Comparison of ENCODE assay signal across 14 cellular contexts in the genomic region with DNA sequence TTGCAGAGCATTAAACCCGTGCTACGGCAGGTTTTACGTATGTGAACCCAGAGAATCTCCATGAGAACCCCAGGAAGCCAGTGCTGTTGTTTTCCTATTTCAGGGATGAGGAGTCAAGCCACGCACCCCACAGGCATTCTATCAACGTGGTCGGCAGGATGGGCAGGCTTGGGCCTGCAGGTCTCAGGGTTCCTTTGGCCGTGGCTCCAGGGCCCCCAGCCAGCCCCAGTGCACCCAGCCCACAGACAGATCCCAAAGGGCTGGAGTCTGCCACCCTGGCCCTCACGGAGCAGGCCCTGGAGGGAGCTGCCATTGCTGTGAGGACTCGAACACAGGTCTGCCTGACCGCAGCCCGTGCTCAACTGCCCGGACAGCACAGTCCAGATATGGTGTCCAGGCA.
DNase-seq lines count a peak whose midpoint lies in the region; ATAC-seq and TF ChIP-seq lines count a peak whose summit lies in the region.
"Had no signal": no experiment of that assay in that cellular context is flagged by ENCODE, and none has a peak within 500 bp of the region (broad histone marks: within the 10 kb centered on the region; RNA-seq: fewer than 3 reads in every experiment).

No MANE protein-coding gene starts in this region.

- H3K27me3 Mint-ChIP-seq in endodermal cell (ENCODE audit: insufficient read depth) (no peaks in the 10 kb centered on the region), osteocyte (ENCODE audit: unreplicated experiment) (no peaks in the 10 kb centered on the region), type B pancreatic cell (no peaks in the 10 kb centered on the region)
- H3K27me3 Mint-ChIP-seq in CD4-positive, alpha-beta T cell, result no peaks in the 10 kb centered on the region

- H3K36me3 Mint-ChIP-seq in endodermal cell (ENCODE audit: low read depth), result peaks cover 7% of the 10 kb centered on the region
- peaks cover 22% of the 10 kb centered on the region for H3K36me3 Mint-ChIP-seq in osteocyte (ENCODE audit: unreplicated experiment)
- no peaks in the 10 kb centered on the region for H3K36me3 Mint-ChIP-seq in type B pancreatic cell
- H3K36me3 Mint-ChIP-seq in CD4-positive, alpha-beta T cell (ENCODE audit: low read depth), result no peaks in the 10 kb centered on the region

- H3K4me1 Mint-ChIP-seq in endodermal cell (peaks cover 22% of the 10 kb centered on the region), osteocyte (ENCODE audit: unreplicated experiment) (peaks cover 66% of the 10 kb centered on the region), type B pancreatic cell (ENCODE audit: unreplicated experiment) (peaks cover 25% of the 10 kb centered on the region)
- no peaks in the 10 kb centered on the region for H3K4me1 Mint-ChIP-seq in CD4-positive, alpha-beta T cell (ENCODE audit: low read depth)

- H3K9me3 ChIP-seq in adipocyte (ENCODE audit: control insufficient read depth, low read length) (no peaks in the 10 kb centered on the region), endodermal cell (ENCODE audit: control insufficient read depth, low read length) (no peaks in the 10 kb centered on the region)
- H3K9me3 ChIP-seq in CD4-positive, alpha-beta T cell (ENCODE audit: control insufficient read depth, low read length), result no peaks in the 10 kb centered on the region
- H3K9me3 ChIP-seq: BLaER1 treated with 17β-estradiol and CSF1 and Interleukin-3, amounts not matched to agents 10 nM and 100 nM; SJCRH30 had no signal

- H3K4me3 Mint-ChIP-seq in endodermal cell (no peak overlapping the region), osteocyte (ENCODE audit: unreplicated experiment) (no peak overlapping the region), type B pancreatic cell (no peak overlapping the region)
- no peak overlapping the region for H3K4me3 Mint-ChIP-seq in CD4-positive, alpha-beta T cell

- intact Hi-C loops in CD4-positive, alpha-beta T cell (cut with DNase I, micrococcal nuclease), result no loop called here

- H3K9ac ChIP-seq in adipocyte (ENCODE audit: low read length) (peak overlapping the region; percentile 66), endodermal cell (ENCODE audit: extremely low read depth, low read length, poor library complexity, severe bottlenecking) (no peak overlapping the region)

- ATAC-seq in CD4-positive, alpha-beta T cell (ENCODE audit: poor library complexity), result no peak

- H3K27me3 ChIP-seq in adipocyte (replicated peaks; ENCODE audit: control insufficient read depth, insufficient read depth, low read length) (no peaks in the 10 kb centered on the region), endodermal cell (ENCODE audit: control insufficient read depth, insufficient read depth, low read length, poor library complexity, severe bottlenecking) (no peaks in the 10 kb centered on the region)
- no peaks in the 10 kb centered on the region for H3K27me3 ChIP-seq in CD4-positive, alpha-beta T cell (ENCODE audit: control insufficient read depth, insufficient read depth, low read length)
- H3K27me3 ChIP-seq: BLaER1 treated with 17β-estradiol and CSF1 and Interleukin-3, amounts not matched to agents 10 nM and 100 nM; hepatocyte; SJCRH30 had no signal

- H3K4me3 ChIP-seq in adipocyte (ENCODE audit: low read length) (no peak overlapping the region), endodermal cell (ENCODE audit: low read length) (no peak overlapping the region)
- H3K4me3 ChIP-seq: BLaER1 treated with 17β-estradiol and CSF1 and Interleukin-3, amounts not matched to agents 10 nM and 100 nM; hepatocyte; SJCRH30 had no signal

- CTCF ChIA-PET in CD4-positive, alpha-beta T cell (lab: Charles Lee), result no interaction called here

- H3K4me1 ChIP-seq in adipocyte (ENCODE audit: control insufficient read depth, insufficient read depth, low read length), result peaks cover 39% of the 10 kb centered on the region
- H3K4me1 ChIP-seq in endodermal cell (ENCODE audit: control insufficient read depth, insufficient read depth, low read length), result no peaks in the 10 kb centered on the region

- WGBS in endodermal cell (ENCODE audit: insufficient coverage in 1 of 2, insufficient read length in 1 of 2), 2 experiments, result 70 to 72% methylated on average over 11 to 12 of the region's 12 CpGs

- H3K27ac Mint-ChIP-seq in endodermal cell, result peak overlapping the region; percentile 58
- H3K27ac Mint-ChIP-seq in osteocyte (ENCODE audit: unreplicated experiment), result peak overlapping the region; percentile 86
- H3K27ac Mint-ChIP-seq in type B pancreatic cell, result peak overlapping the region; percentile 81
- no peak overlapping the region for H3K27ac Mint-ChIP-seq in CD4-positive, alpha-beta T cell

- H3K36me3 ChIP-seq in adipocyte (ENCODE audit: control insufficient read depth, insufficient read depth, low read length, severe bottlenecking) (peaks cover 12% of the 10 kb centered on the region), endodermal cell (ENCODE audit: control insufficient read depth, insufficient read depth, low read length) (peaks cover 4% of the 10 kb centered on the region)

- POLR2A ChIA-PET in CD4-positive, alpha-beta T cell (lab: Charles Lee), result no interaction called here

- H3K9me3 Mint-ChIP-seq in endodermal cell (no peaks in the 10 kb centered on the region), osteocyte (ENCODE audit: unreplicated experiment) (no peaks in the 10 kb centered on the region), type B pancreatic cell (no peaks in the 10 kb centered on the region)
- no peaks in the 10 kb centered on the region for H3K9me3 Mint-ChIP-seq in CD4-positive, alpha-beta T cell

- DNase-seq in adipocyte (ENCODE audit: low read depth) (no peak), endodermal cell (no peak), osteocyte (ENCODE audit: extremely low spot score, unreplicated experiment) (no peak), type B pancreatic cell (ENCODE audit: extremely low spot score, unreplicated experiment) (no peak), NCI-H226 (no peak), cortex of kidney (lab: John Stamatoyannopoulos, UW) (no peak)
- no peak for DNase-seq in CD4-positive, alpha-beta T cell
- DNase-seq: activated CD8-positive, alpha-beta memory T cell treated with anti-CD3 and anti-CD28 coated beads for 24 hours; activated naive CD4-positive, alpha-beta T cell; MM.1S; SJCRH30; stimulated activated CD4-positive, alpha-beta T cell treated with anti-CD3 and anti-CD28 coated beads, Interleukin-12 subunit alpha, Interleukin-12 subunit beta, amount 100 ng/mL, for 4 hours had no signal

- TF ChIP-seq CTCF in endodermal cell (conservative IDR thresholded peaks at IDR 0.05), result no peak
- TF ChIP-seq CTCF in osteocyte (IDR thresholded peaks at IDR 0.05), result no peak
- no peak for TF ChIP-seq CTCF in type B pancreatic cell (conservative IDR thresholded peaks at IDR 0.05)
- TF ChIP-seq CTCF in CD4-positive, alpha-beta T cell (IDR thresholded peaks at IDR 0.05), result no peak

- H3K27ac ChIP-seq in endodermal cell (ENCODE audit: low read depth, low read length), result peak overlapping the region; percentile 44
- H3K27ac ChIP-seq in CD4-positive, alpha-beta T cell (ENCODE audit: low read depth, low read length), result no peak overlapping the region
- H3K27ac ChIP-seq: hepatocyte, SJCRH30 had no signal
